Comparison of ENCODE assay signal across 16 cellular contexts in genomic region chr1:171221665-171222591, GRCh38. TPM values are rescaled to one million over a fixed set of nuclear protein-coding genes. Genes with fewer than 3 reads are reported as not detected.
DNase-seq lines count a peak whose midpoint lies in the region; TF ChIP-seq lines count a peak whose summit lies in the region.
"Had no signal": no experiment of that assay in that cellular context is flagged by ENCODE, and none has a peak within 500 bp of the region (broad histone marks: within the 10 kb centered on the region; RNA-seq: fewer than 3 reads in every experiment).

No MANE protein-coding gene starts in this region.

- H2AFZ ChIP-seq in SK-N-SH (ENCODE audit: low read depth) (peak overlapping the region; percentile 23), fibroblast of lung (ENCODE audit: low read length) (peak overlapping the region; percentile 54)

- H3K27ac ChIP-seq in AG04450 (ENCODE audit: low read depth, low read length) = peak overlapping the region; percentile 54
- no peak overlapping the region for H3K27ac ChIP-seq in SK-N-SH (ENCODE audit: low read depth in 2 of 2, low read length in 1 of 2)
- no peak overlapping the region for H3K27ac ChIP-seq in fibroblast of lung (ENCODE audit: insufficient read depth, low read length)

- H3K36me3 ChIP-seq in SK-N-SH (replicated peaks in 1 of 2; ENCODE audit: control insufficient read depth in 1 of 2, insufficient read depth in 2 of 2, low read length in 1 of 2) = no peaks in the 10 kb centered on the region
- H3K36me3 ChIP-seq in fibroblast of lung (ENCODE audit: control insufficient read depth, insufficient read depth, low read length) = no peaks in the 10 kb centered on the region
- H3K36me3 ChIP-seq: HAP-1 had no signal

- H3K4me3 Mint-ChIP-seq in neural crest cell = peak overlapping the region; percentile 24
- no peak overlapping the region for H3K4me3 Mint-ChIP-seq in activated naive CD4-positive, alpha-beta T cell treated with anti-CD3 and anti-CD28 coated beads for 36 hours
- H3K4me3 Mint-ChIP-seq: activated CD4-positive, alpha-beta T cell treated with anti-CD3 and anti-CD28 coated beads, Interleukin-2, amount 10 ng/mL, durations not matched to agents 24 days and 14 days; activated naive CD8-positive, alpha-beta T cell had no signal

- H3K4me3 ChIP-seq in AG04450 (ENCODE audit: low read depth, low read length) (no peak overlapping the region), SK-N-SH (ENCODE audit: low read depth in 2 of 2, low read length in 1 of 2) (no peak overlapping the region), fibroblast of lung (replicated peaks in 1 of 4; ENCODE audit: control extremely low read depth in 1 of 4, insufficient read depth in 1 of 4, low read depth in 3 of 4, low read length in 4 of 4) (no peak overlapping the region)
- H3K4me3 ChIP-seq: HAP-1 had no signal

- H3K4me1 Mint-ChIP-seq in neural crest cell = peaks cover 39% of the 10 kb centered on the region
- peaks cover 2% of the 10 kb centered on the region for H3K4me1 Mint-ChIP-seq in activated naive CD4-positive, alpha-beta T cell treated with anti-CD3 and anti-CD28 coated beads for 36 hours (ENCODE audit: low read depth)
- H3K4me1 Mint-ChIP-seq: activated CD4-positive, alpha-beta T cell treated with anti-CD3 and anti-CD28 coated beads, Interleukin-2, amount 10 ng/mL, durations not matched to agents 24 days and 14 days had no signal

- TF ChIP-seq CTCF in AG04450 (IDR thresholded peaks at IDR 0.05; ENCODE audit: low read depth, low read length) (no peak), SK-N-SH (IDR thresholded peaks at IDR 0.05) (no peak), fibroblast of lung (conservative IDR thresholded peaks at IDR 0.05 in 1 of 2, IDR thresholded peaks at IDR 0.05 in 1 of 2; ENCODE audit: low read depth in 1 of 2, low read length in 2 of 2) (no peak), neural crest cell (conservative IDR thresholded peaks at IDR 0.05) (no peak)

- POLR2A ChIA-PET in AG04450 (lab: Yijun Ruan, JAX) (no interaction called here), SK-N-SH (lab: Yijun Ruan, JAX) (no interaction called here)

- WGBS in SK-N-SH (ENCODE audit: low lambda C conversion rate) = 35% methylated on average over 5 of the region's 5 CpGs

- CTCF ChIA-PET in AG04450 (lab: Charles Lee) (interaction anchor here (0.6 to 2.6 kb wide), 7 partner anchors 23 to 255 kb away, joined by 3 to 31 read pairs (median 4); no protein-coding TSS in a partner anchor), SK-N-SH (lab: Yijun Ruan, JAX) (interaction anchor here (0.9 to 2.0 kb wide), 2 partner anchors 23 to 29 kb away, joined by 3 to 4 read pairs; no protein-coding TSS in a partner anchor)
- CTCF ChIA-PET in activated naive CD4-positive, alpha-beta T cell treated with anti-CD3 and anti-CD28 coated beads for 36 hours (lab: Charles Lee) = interaction anchor here (1.9 kb wide), 1 partner anchor 92 kb away, joined by 5 read pairs; the partner anchor contains the start of gene FMO4

- no peaks in the 10 kb centered on the region for H3K36me3 Mint-ChIP-seq in neural crest cell (ENCODE audit: low read depth)
- no peaks in the 10 kb centered on the region for H3K36me3 Mint-ChIP-seq in activated naive CD4-positive, alpha-beta T cell treated with anti-CD3 and anti-CD28 coated beads for 36 hours (ENCODE audit: low read depth)
- H3K36me3 Mint-ChIP-seq: activated naive CD8-positive, alpha-beta T cell had no signal

- H3K79me2 ChIP-seq in SK-N-SH (ENCODE audit: insufficient read depth) (no peaks in the 10 kb centered on the region), fibroblast of lung (ENCODE audit: control insufficient read depth, insufficient read depth, low read length) (no peaks in the 10 kb centered on the region)

- peaks cover 4% of the 10 kb centered on the region for H3K9me3 ChIP-seq in AG04450 (ENCODE audit: control insufficient read depth, insufficient read depth, low read length)
- H3K9me3 ChIP-seq in SK-N-SH = no peaks in the 10 kb centered on the region
- H3K9me3 ChIP-seq in fibroblast of lung (ENCODE audit: control insufficient read depth, insufficient read depth, low read depth, low read length) = no peaks in the 10 kb centered on the region
- H3K9me3 ChIP-seq: HAP-1 had no signal

- H3K9me3 Mint-ChIP-seq in neural crest cell = peaks cover 3% of the 10 kb centered on the region
- H3K9me3 Mint-ChIP-seq in activated naive CD4-positive, alpha-beta T cell treated with anti-CD3 and anti-CD28 coated beads for 36 hours = peaks cover 1% of the 10 kb centered on the region
- H3K9me3 Mint-ChIP-seq: activated CD4-positive, alpha-beta T cell treated with anti-CD3 and anti-CD28 coated beads, Interleukin-2, amount 10 ng/mL, durations not matched to agents 24 days and 14 days had no signal

- DNase-seq in AG04450 (ENCODE audit: low read depth, low spot score) (no peak), SK-N-SH (no peak), fibroblast of lung (ENCODE audit: low read depth in 2 of 2) (peak; percentile 51 to 74), neural crest cell (ENCODE audit: low read depth, low spot score) (no peak), SKM-1 treated with dmso at 0.1 percent for 144 hours (lab: John Stamatoyannopoulos, UW; ENCODE audit: unreplicated experiment) (no peak)
- no peak for DNase-seq in effector CD8-positive, alpha-beta T cell (lab: John Stamatoyannopoulos, UW)
- no peak for DNase-seq in activated naive CD4-positive, alpha-beta T cell treated with anti-CD3 and anti-CD28 coated beads for 36 hours
- DNase-seq in activated CD4-positive, alpha-beta T cell treated with anti-CD3 and anti-CD28 coated beads, Interleukin-2, amount 50 U/mL, for 4 hours = no peak
- DNase-seq: activated CD4-positive, alpha-beta T cell treated with anti-CD3 and anti-CD28 coated beads, Interleukin-2, amount 10 ng/mL, durations not matched to agents 24 days and 14 days; left cardiac atrium; NCI-H2171 treated with DMSO at 0.1 percent for 48 hours; retina; RPMI8226 had no signal

- intact Hi-C loops in activated naive CD4-positive, alpha-beta T cell treated with anti-CD3 and anti-CD28 coated beads for 36 hours (cut with micrococcal nuclease) = no loop called here

- H3K27me3 ChIP-seq in AG04450 (ENCODE audit: control insufficient read depth, insufficient read depth, low read length) (no peaks in the 10 kb centered on the region), SK-N-SH (ENCODE audit: insufficient read depth) (no peaks in the 10 kb centered on the region), fibroblast of lung (ENCODE audit: control insufficient read depth, insufficient read depth, low read length) (no peaks in the 10 kb centered on the region)

- no peak overlapping the region for H3K9ac ChIP-seq in SK-N-SH
- no peak overlapping the region for H3K9ac ChIP-seq in fibroblast of lung (ENCODE audit: insufficient read depth, low read length)

- no peak overlapping the region for H3K27ac Mint-ChIP-seq in neural crest cell (ENCODE audit: unreplicated experiment)
- H3K27ac Mint-ChIP-seq in activated naive CD4-positive, alpha-beta T cell treated with anti-CD3 and anti-CD28 coated beads for 36 hours = no peak overlapping the region
- H3K27ac Mint-ChIP-seq: activated CD4-positive, alpha-beta T cell treated with anti-CD3 and anti-CD28 coated beads, Interleukin-2, amount 10 ng/mL, durations not matched to agents 24 days and 14 days; activated naive CD8-positive, alpha-beta T cell had no signal

- 0 out of 2 replicates have a peak overlapping the region, but pooled peaks have one; percentile 1 for H3K4me2 ChIP-seq in SK-N-SH
- peak overlapping the region; percentile 37 for H3K4me2 ChIP-seq in fibroblast of lung (ENCODE audit: extremely low read depth, insufficient read depth, low read length)

- TF ChIP-seq EP300 in SK-N-SH (IDR thresholded peaks at IDR 0.05; ENCODE audit: borderline replicate concordance in 1 of 2, low read depth in 1 of 2, low read length in 1 of 2) = no peak

- TF ChIP-seq RAD21 in SK-N-SH (IDR thresholded peaks at IDR 0.05; ENCODE audit: low read length) = no peak

- H3F3A ChIP-seq in SK-N-SH (replicated peaks; ENCODE audit: insufficient read depth) = peaks cover 16% of the 10 kb centered on the region

- H3K4me1 ChIP-seq in SK-N-SH (ENCODE audit: control insufficient read depth in 1 of 2, insufficient read depth in 2 of 2, low read depth in 1 of 2, low read length in 1 of 2) (peaks cover 0 to 23% of the 10 kb centered on the region in 2 experiments; a peak in 1 of 4 replicates), fibroblast of lung (ENCODE audit: control insufficient read depth, extremely low read depth, insufficient read depth, low read length) (peaks cover 16% of the 10 kb centered on the region)

- H4K20me1 ChIP-seq in SK-N-SH (ENCODE audit: insufficient read depth) = no peaks in the 10 kb centered on the region
- no peaks in the 10 kb centered on the region for H4K20me1 ChIP-seq in fibroblast of lung (ENCODE audit: control insufficient read depth, extremely low read depth, insufficient read depth, low read length)

- H3K9me2 ChIP-seq in SK-N-SH = no peaks in the 10 kb centered on the region

- no peaks in the 10 kb centered on the region for H3K27me3 Mint-ChIP-seq in neural crest cell (ENCODE audit: low read depth)
- H3K27me3 Mint-ChIP-seq in activated naive CD4-positive, alpha-beta T cell treated with anti-CD3 and anti-CD28 coated beads for 36 hours (ENCODE audit: low read depth) = peaks cover 3% of the 10 kb centered on the region
- H3K27me3 Mint-ChIP-seq: activated CD4-positive, alpha-beta T cell treated with anti-CD3 and anti-CD28 coated beads, Interleukin-2, amount 10 ng/mL, durations not matched to agents 24 days and 14 days had no signal

RNA-seq across cellular contexts. Expression of gene FMO1, which starts 26.4 kb away (rescaled TPM):
- polyA plus RNA-seq in AG04450 (2011; rRNA removed) (not detected in 2 replicates), SK-N-SH (2012; rRNA removed) (not detected in 2 replicates), fibroblast of lung (0.22 TPM in 1 of 2 replicates, not detected in the other)
- not detected in 2 replicates for polyA minus RNA-seq in AG04450 (2011; rRNA and poly(A)+ RNA removed)
- polyA plus RNA-seq in SK-N-SH (2012; cell fraction: cytosol; rRNA removed) = not detected in 2 replicates
- not detected in 2 replicates for polyA plus RNA-seq in SK-N-SH (2012; cell fraction: nucleus; rRNA removed)
- total RNA-seq in fibroblast of lung (0.77 TPM in 1 of 2 replicates, not detected in the other), neural crest cell (not detected in 2 replicates)
- polyA plus RNA-seq in fibroblast of lung (2012) = 0.17 TPM in 1 of 2 replicates, not detected in the other
- polyA minus RNA-seq in fibroblast of lung (ENCODE audit: low replicate concordance) = not detected in 2 replicates
- not detected for total RNA-seq in activated naive CD4-positive, alpha-beta T cell treated with anti-CD3 and anti-CD28 coated beads for 36 hours
- total RNA-seq: activated CD4-positive, alpha-beta T cell treated with anti-CD3 and anti-CD28 coated beads, Interleukin-2, amount 10 ng/mL, durations not matched to agents 24 days and 14 days; epithelial cell of proximal tubule had no signal

RNA-seq across cellular contexts. Expression of gene FMO2, which starts 36.8 kb away (rescaled TPM):
- 2.0 and 2.6 TPM in 2 replicates for polyA plus RNA-seq in AG04450 (2011; rRNA removed)
- polyA minus RNA-seq in AG04450 (2011; rRNA and poly(A)+ RNA removed) = 2.1 and 2.3 TPM in 2 replicates
- polyA plus RNA-seq in SK-N-SH (2012; rRNA removed) = not detected in 2 replicates
- polyA plus RNA-seq in SK-N-SH (2012; cell fraction: cytosol; rRNA removed) = not detected in 2 replicates
- not detected in 2 replicates for polyA plus RNA-seq in SK-N-SH (2012; cell fraction: nucleus; rRNA removed)
- 104 and 125 TPM in 2 replicates for total RNA-seq in fibroblast of lung
- polyA plus RNA-seq in fibroblast of lung = 7.1 and 136 TPM in 2 replicates
- 3.7 and 71.2 TPM in 2 replicates for polyA plus RNA-seq in fibroblast of lung (2012)
- polyA minus RNA-seq in fibroblast of lung (ENCODE audit: low replicate concordance) = 2.0 and 120 TPM in 2 replicates
- total RNA-seq in neural crest cell = not detected in 2 replicates
- not detected for total RNA-seq in activated naive CD4-positive, alpha-beta T cell treated with anti-CD3 and anti-CD28 coated beads for 36 hours
- total RNA-seq: activated CD4-positive, alpha-beta T cell treated with anti-CD3 and anti-CD28 coated beads, Interleukin-2, amount 10 ng/mL, durations not matched to agents 24 days and 14 days; epithelial cell of proximal tubule had no signal

Comparison
In these comparisons a context has a peak if more than half of its experiments do, and no peak if none do; other contexts are left out.
1. DNase-seq: peak in fibroblast of lung (2 of 2); none in AG04450 (single experiment), SK-N-SH (single experiment), neural crest cell (single experiment), effector CD8-positive, alpha-beta T cell (single experiment), activated naive CD4-positive, alpha-beta T cell treated with anti-CD3 and anti-CD28 coated beads for 36 hours (single experiment), SKM-1 treated with dmso at 0.1 percent for 144 hours (single experiment) and activated CD4-positive, alpha-beta T cell treated with anti-CD3 and anti-CD28 coated beads, Interleukin-2, amount 50 U/mL, for 4 hours (0 of 2).
2. RNA of gene FMO2, which starts 36.8 kb away (total RNA-seq): 104 to 125 TPM in fibroblast of lung; not detected in neural crest cell and not detected in activated naive CD4-positive, alpha-beta T cell treated with anti-CD3 and anti-CD28 coated beads for 36 hours; every median in the first group is over 100 times any median in the second.